Comparison of ENCODE assay signal across 16 cellular contexts in the genomic region with DNA sequence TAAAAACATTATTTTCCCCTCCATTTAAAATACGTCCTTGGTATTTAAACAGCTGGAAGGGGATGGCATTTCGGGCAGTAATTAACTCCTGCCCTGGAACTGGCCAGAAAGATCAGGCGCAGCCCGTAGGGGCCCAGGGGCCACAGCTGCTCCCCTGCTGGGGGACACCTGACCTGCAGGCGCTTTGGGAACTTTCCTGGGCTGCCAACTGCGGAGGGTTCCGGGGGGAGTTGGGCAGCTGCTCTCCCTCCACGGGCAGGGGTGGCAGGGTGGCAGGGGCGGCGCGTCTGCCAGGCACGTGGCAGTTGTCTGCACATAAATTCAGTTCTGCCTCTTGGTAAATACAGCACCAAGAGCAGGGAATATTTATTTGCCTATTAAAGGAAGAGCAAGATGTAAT. TPM values are rescaled to one million over a fixed set of nuclear protein-coding genes. Genes with fewer than 3 reads are reported as not detected.
DNase-seq lines count a peak whose midpoint lies in the region; ATAC-seq and TF ChIP-seq lines count a peak whose summit lies in the region.
"Had no signal": no experiment of that assay in that cellular context is flagged by ENCODE, and none has a peak within 500 bp of the region (broad histone marks: within the 10 kb centered on the region; RNA-seq: fewer than 3 reads in every experiment).

No MANE protein-coding gene starts in this region.

- no peak overlapping the region for H3K4ac ChIP-seq in IMR-90 (ENCODE audit: low read depth, low read length)

- in situ Hi-C loops in IMR-90 (cut with MboI; ENCODE audit: low sequenced_read_pairs): no loop called here
- in situ Hi-C loops in brain microvascular endothelial cell (cut with HindIII; ENCODE audit: low pct_ligation_motif_present, low sequenced_read_pairs): no loop called here

- intact Hi-C loops in IMR-90 (cut with micrococcal nuclease): no loop called here
- intact Hi-C loops in psoas muscle (cut with DNase I): no loop called here
- intact Hi-C loops in head of caudate nucleus (cut with DNase I): no loop called here

- no peak overlapping the region for H2AK5ac ChIP-seq in IMR-90 (ENCODE audit: low read depth, low read length)

- H3K79me1 ChIP-seq in IMR-90 (ENCODE audit: low read depth in 1 of 2, low read length in 2 of 2): 0 out of 4 replicates have a peak, but pooled peaks cover 0 to 2% of the 10 kb centered on the region in 2 experiments

- H4K5ac ChIP-seq in IMR-90 (ENCODE audit: low read depth, low read length): no peak overlapping the region

- H2AFZ ChIP-seq in IMR-90 (replicated peaks; ENCODE audit: low read length, poor library complexity): no peak overlapping the region

- no peak overlapping the region for H3K56ac ChIP-seq in IMR-90 (ENCODE audit: extremely low read depth, insufficient read depth, low read length)

- H3K27me3 ChIP-seq in BE2C: no peaks in the 10 kb centered on the region
- H3K27me3 ChIP-seq in IMR-90 (ENCODE audit: control insufficient read depth, insufficient read depth, low read length): no peaks in the 10 kb centered on the region
- no peaks in the 10 kb centered on the region for H3K27me3 ChIP-seq in brain microvascular endothelial cell (replicated peaks)
- H3K27me3 ChIP-seq in psoas muscle (ENCODE audit: insufficient read depth in 3 of 3, low read length in 2 of 3): no peaks in the 10 kb centered on the region
- H3K27me3 ChIP-seq: pancreas had no signal

- TF ChIP-seq CTCF in BE2C (IDR thresholded peaks at IDR 0.05; ENCODE audit: low read depth, low read length): peak; percentile 35
- TF ChIP-seq CTCF in IMR-90 (conservative IDR thresholded peaks at IDR 0.05; ENCODE audit: low read depth, low read length): 0 out of 2 replicates have a peak, but pooled peaks have one; percentile 1
- TF ChIP-seq CTCF in brain microvascular endothelial cell (IDR thresholded peaks at IDR 0.05; ENCODE audit: low read depth, low read length, missing control alignments): peak; percentile 15
- TF ChIP-seq CTCF in psoas muscle (IDR thresholded peaks at IDR 0.05): peak; percentile 24

- H4K8ac ChIP-seq in IMR-90 (ENCODE audit: low read depth in 2 of 2, low read length in 2 of 2): no peak overlapping the region

- H3K36me3 ChIP-seq in BE2C (peaks cover 9% of the 10 kb centered on the region), IMR-90 (ENCODE audit: control insufficient read depth, insufficient read depth, low read length) (peaks cover 5% of the 10 kb centered on the region; the same call in 1 of the 2 replicates), brain microvascular endothelial cell (replicated peaks) (peaks cover 9% of the 10 kb centered on the region), psoas muscle (ENCODE audit: insufficient read depth in 1 of 2, low read depth in 1 of 2) (peaks cover 0 to 26% of the 10 kb centered on the region in 2 donors)
- H3K36me3 ChIP-seq: pancreas had no signal

- H3K4me1 ChIP-seq in BE2C (peaks cover 39% of the 10 kb centered on the region), IMR-90 (ENCODE audit: control insufficient read depth, insufficient read depth, low read length) (peaks cover 13% of the 10 kb centered on the region), psoas muscle (peaks cover 41% of the 10 kb centered on the region)
- H3K4me1 ChIP-seq: pancreas had no signal

- no peak overlapping the region for H3K4me2 ChIP-seq in IMR-90 (ENCODE audit: low read depth, low read length)

- no peak for ATAC-seq in IMR-90 (ENCODE audit: low read depth)
- ATAC-seq in psoas muscle: peak; percentile 25 to 57 (median 50)
- ATAC-seq in GM21576 (IDR thresholded peaks at IDR 0.05; ENCODE audit: unreplicated experiment): no peak
- no peak for ATAC-seq in GM18498 (IDR thresholded peaks at IDR 0.05; ENCODE audit: unreplicated experiment)
- ATAC-seq: pancreas; stimulated activated naive CD8-positive, alpha-beta T cell treated with anti-CD3 and anti-CD28 coated beads, Interleukin-15, amount 100 ng/mL, for 72 hours; T-cell had no signal

- no peak overlapping the region for H2AK9ac ChIP-seq in IMR-90 (replicated peaks; ENCODE audit: low read depth, low read length, poor library complexity)

- no peak overlapping the region for H3K9ac ChIP-seq in IMR-90 (ENCODE audit: low read depth, low read length)

- H3K9me3 ChIP-seq in BE2C (no peaks in the 10 kb centered on the region), IMR-90 (ENCODE audit: control insufficient read depth, insufficient read depth, low read length) (no peaks in the 10 kb centered on the region), psoas muscle (no peaks in the 10 kb centered on the region)
- H3K9me3 ChIP-seq: left ventricle myocardium inferior, pancreas had no signal

- TF ChIP-seq RAD21 in IMR-90 (IDR thresholded peaks at IDR 0.05; ENCODE audit: low read length): no peak

- H2BK15ac ChIP-seq in IMR-90 (ENCODE audit: low read depth, low read length): no peak overlapping the region

- no peak overlapping the region for H3K23ac ChIP-seq in IMR-90 (ENCODE audit: low read depth, low read length)

- CTCF ChIA-PET in IMR-90 (lab: Yijun Ruan, JAX): no interaction called here

- no peaks in the 10 kb centered on the region for H4K20me1 ChIP-seq in IMR-90 (ENCODE audit: insufficient read depth, low read length)

- no peak overlapping the region for H2BK5ac ChIP-seq in IMR-90 (ENCODE audit: low read depth, low read length, poor library complexity, severe bottlenecking)

- H2BK120ac ChIP-seq in IMR-90 (ENCODE audit: low read depth, low read length): no peak overlapping the region

- H3K14ac ChIP-seq in IMR-90 (replicated peaks; ENCODE audit: low read depth, low read length): no peak overlapping the region

- H3K9me1 ChIP-seq in IMR-90 (ENCODE audit: insufficient read depth, low read length): 0 out of 2 replicates have a peak, but pooled peaks cover 7% of the 10 kb centered on the region

- DNase-seq in BE2C: no peak
- no peak for DNase-seq in IMR-90
- DNase-seq in brain microvascular endothelial cell: no peak
- peak in 1 of 2 donors; percentile 73 for DNase-seq in psoas muscle
- no peak for DNase-seq in head of caudate nucleus
- no peak for DNase-seq in iPS-NIHi7 (ENCODE audit: extremely low spot score)
- DNase-seq: activated CD4-positive, alpha-beta memory T cell treated with anti-CD3 and anti-CD28 coated beads for 36 hours; GDM1; left ventricle myocardium inferior; NK-92 treated with Interleukin-12 subunit alpha and Interleukin-12 subunit beta, amount 100 ng/mL, for 24 hours; RPMI8226; stimulated activated naive CD8-positive, alpha-beta T cell treated with anti-CD3 and anti-CD28 coated beads, Interleukin-15, amount 100 ng/mL, for 72 hours; T-cell had no signal

- dilution Hi-C loops in IMR-90 (cut with HindIII; ENCODE audit: low sequenced_read_pairs, unreplicated experiment): no loop called here

- no peak overlapping the region for H2BK20ac ChIP-seq in IMR-90 (ENCODE audit: low read depth, low read length)

- H3K27ac ChIP-seq in IMR-90 (ENCODE audit: insufficient read depth, low read length): no peak overlapping the region
- H3K27ac ChIP-seq in brain microvascular endothelial cell: no peak overlapping the region
- H3K27ac ChIP-seq in psoas muscle: peak overlapping the region; percentile 81
- H3K27ac ChIP-seq: pancreas had no signal

- H3K4me3 ChIP-seq in BE2C (ENCODE audit: low read depth, low read length) (no peak overlapping the region), IMR-90 (ENCODE audit: insufficient read depth, low read depth, low read length) (no peak overlapping the region), brain microvascular endothelial cell (ENCODE audit: low read depth, low read length) (no peak overlapping the region), psoas muscle (no peak overlapping the region)
- H3K4me3 ChIP-seq: left ventricle myocardium inferior, pancreas had no signal

- no peak overlapping the region for H3K18ac ChIP-seq in IMR-90 (ENCODE audit: low read depth, low read length)

- no peak for TF ChIP-seq POLR2A in IMR-90 (IDR thresholded peaks at IDR 0.05; ENCODE audit: low read depth, low read length)

- BruUV-seq in IMR-90 (replicated peaks; lab: Mats Ljungman, UMichigan): no TSS peak

- POLR2A ChIA-PET in IMR-90 (lab: Charles Lee; ENCODE audit: unreplicated experiment): no interaction called here

- 77% methylated on average over 3 of the region's 12 CpGs; no CpG with 5 or more reads in 1 of the 2 experiments for WGBS in IMR-90 (ENCODE audit: extremely low coverage in 2 of 2, insufficient read length in 1 of 2), 2 experiments
- WGBS in psoas muscle, 3 donors: 27 to 42% (median 32%) methylated on average over 12 of the region's 12 CpGs

- H4K91ac ChIP-seq in IMR-90 (ENCODE audit: insufficient read depth, low read depth, low read length): no peak overlapping the region

TF ChIP-seq in IMR-90, 13 proteins besides CTCF, POLR2A, EP300 and RAD21:
- no peak for TF ChIP-seq MAFK (IDR thresholded peaks at IDR 0.05; ENCODE audit: low read depth, low read length)
- TF ChIP-seq CEBPB (IDR thresholded peaks at IDR 0.05; ENCODE audit: low read depth, low read length): no peak

RNA-seq across cellular contexts. Expression of gene CHMP6, which starts 30.1 kb away (rescaled TPM):
- polyA plus RNA-seq in BE2C (2012; ENCODE audit: insufficient read depth, insufficient read length, low read depth): 21.2 TPM
- total RNA-seq in IMR-90 (2012; rRNA removed): 5.0 and 7.2 TPM in 2 replicates
- polyA plus RNA-seq in IMR-90 (2012; rRNA removed): 40.3 and 44.2 TPM in 2 replicates
- polyA plus RNA-seq in IMR-90 (2012; cell fraction: cytosol; rRNA removed): 36.0 and 41.8 TPM in 2 replicates
- polyA plus RNA-seq in IMR-90 (2012; cell fraction: nucleus; rRNA removed; ENCODE audit: low replicate concordance): 18.8 and 27.5 TPM in 2 replicates
- total RNA-seq in psoas muscle: 10 to 100 TPM; 32.0 to 36.9 (median 33.6) TPM
- polyA plus RNA-seq in psoas muscle: 10 to 100 TPM; 38.3 to 53.2 (median 45.6) TPM

Comparison
In these comparisons a context has a peak if more than half of its experiments do, and no peak if none do; other contexts are left out.
1. ATAC-seq: peak in psoas muscle (4 of 4); none in IMR-90 (single experiment), GM21576 (single experiment) and GM18498 (single experiment).
2. Peak in every context shown above with its lines, with median percentiles within 50 percentile points of each other: CTCF ChIP-seq.